22 cellular contexts compared by ENCODE assay signal in genomic region chr14:21543426-21544350, GRCh38. TPM values are rescaled to one million over a fixed set of nuclear protein-coding genes. Genes with fewer than 3 reads are reported as not detected.
DNase-seq lines count a peak whose midpoint lies in the region; ATAC-seq and TF ChIP-seq lines count a peak whose summit lies in the region.
"Had no signal": no experiment of that assay in that cellular context is flagged by ENCODE, and none has a peak within 500 bp of the region (broad histone marks: within the 10 kb centered on the region; RNA-seq: fewer than 3 reads in every experiment).

No MANE protein-coding gene starts in this region.

- H2BK5ac ChIP-seq in mesendoderm (ENCODE audit: low read length), result no peak overlapping the region

- no peak overlapping the region for H3K23ac ChIP-seq in mesendoderm (ENCODE audit: low read length)

- DNase-seq in DMS 273 (lab: John Stamatoyannopoulos, UW; ENCODE audit: unreplicated experiment), result peak; percentile 77
- DNase-seq in NCI-H1092 treated with DMSO at 0.1 percent for 48 hours (lab: John Stamatoyannopoulos, UW), result peak; percentile 71
- peak; percentile 21 for DNase-seq in WERI-Rb-1
- peak; percentile 83 for DNase-seq in mesendoderm
- DNase-seq in activated CD4-positive, CD25-positive, alpha-beta regulatory T cell (lab: John Stamatoyannopoulos, UW), result no peak
- DNase-seq in left ventricle myocardium superior, result no peak
- no peak for DNase-seq in GM19238 (ENCODE audit: insufficient read length, low spot score)
- no peak for DNase-seq in posterior vena cava (ENCODE audit: low spot score)
- DNase-seq: activated CD4-positive, CD25-positive, alpha-beta regulatory T cell treated with anti-CD3 and anti-CD28 coated beads, Interleukin-2, amount 50 U/mL, for 72 hours; activated naive CD4-positive, alpha-beta T cell treated with Interleukin-2 at 50 U/mL for 16 hours; brain microvascular endothelial cell; GM23248; hippocampal formation; RPMI8226; sigmoid colon; stimulated activated CD4-positive, alpha-beta T cell treated with anti-CD3 and anti-CD28 coated beads, Interleukin-4, amount 100 ng/mL, for 1 hour; T-helper 1 cell had no signal

- no peaks in the 10 kb centered on the region for H3K79me2 ChIP-seq in mesendoderm (ENCODE audit: control insufficient read depth, insufficient read depth, low read length)

- no CpG with 5 or more reads among the region's 12 CpGs for WGBS in mesendoderm (ENCODE audit: extremely low coverage, insufficient coverage, low lambda C conversion rate)

- H3K4me3 ChIP-seq in WERI-Rb-1 (ENCODE audit: low read depth, low read length) (no peak overlapping the region), mesendoderm (ENCODE audit: low read length) (no peak overlapping the region)
- H3K4me3 ChIP-seq: GM23248, sigmoid colon had no signal

- peaks cover 6% of the 10 kb centered on the region for H3K4me1 ChIP-seq in mesendoderm (ENCODE audit: control insufficient read depth, low read depth, low read length)
- H3K4me1 ChIP-seq: sigmoid colon had no signal

- H2BK15ac ChIP-seq in mesendoderm (replicated peaks; ENCODE audit: low read depth), result no peak overlapping the region

- no peaks in the 10 kb centered on the region for H3K79me1 ChIP-seq in mesendoderm (ENCODE audit: low read length)

- H4K5ac ChIP-seq in mesendoderm (ENCODE audit: low read length), result no peak overlapping the region

- intact Hi-C loops in left ventricle myocardium superior (cut with micrococcal nuclease) (no loop called here), posterior vena cava (cut with DNase I) (no loop called here)

- 0 out of 2 replicates have a peak overlapping the region, but pooled peaks have one; percentile 20 for H3K27ac ChIP-seq in WERI-Rb-1
- no peak overlapping the region for H3K27ac ChIP-seq in mesendoderm (ENCODE audit: low read depth, low read length)
- H3K27ac ChIP-seq: brain microvascular endothelial cell, GM23248, neutrophil, sigmoid colon had no signal

- no peak for TF ChIP-seq CTCF in WERI-Rb-1 (IDR thresholded peaks at IDR 0.05; ENCODE audit: low read depth, low read length)

- peak overlapping the region; percentile 95 for H3K4ac ChIP-seq in mesendoderm (ENCODE audit: low read depth, low read length)

- H3K27me3 ChIP-seq in WERI-Rb-1 (ENCODE audit: insufficient read depth, low read depth, severe bottlenecking), result no peaks in the 10 kb centered on the region
- no peaks in the 10 kb centered on the region for H3K27me3 ChIP-seq in mesendoderm (ENCODE audit: insufficient read depth, low read length, poor library complexity)
- H3K27me3 ChIP-seq: brain microvascular endothelial cell had no signal

- no peaks in the 10 kb centered on the region for H3K9me3 ChIP-seq in WERI-Rb-1 (ENCODE audit: severe bottlenecking)
- H3K9me3 ChIP-seq: neutrophil, sigmoid colon had no signal

- no peak overlapping the region for H3K18ac ChIP-seq in mesendoderm (ENCODE audit: low read length)

- H4K8ac ChIP-seq in mesendoderm (ENCODE audit: low read depth, low read length), result no peak overlapping the region

- ATAC-seq in left ventricle myocardium superior, result no peak

- H2BK120ac ChIP-seq in mesendoderm (ENCODE audit: low read depth, low read length), result peak overlapping the region; percentile 51

- H3K36me3 ChIP-seq in WERI-Rb-1, result no peaks in the 10 kb centered on the region
- H3K36me3 ChIP-seq in mesendoderm (ENCODE audit: control insufficient read depth, insufficient read depth, low read length), result no peaks in the 10 kb centered on the region
- H3K36me3 ChIP-seq: brain microvascular endothelial cell, neutrophil, sigmoid colon had no signal

- no peak overlapping the region for H3K9ac ChIP-seq in mesendoderm (ENCODE audit: low read length)
- H3K9ac ChIP-seq: GM23248 had no signal

- no peak overlapping the region for H3K4me2 ChIP-seq in mesendoderm (ENCODE audit: low read length)

- peak overlapping the region; percentile 34 for H3K56ac ChIP-seq in mesendoderm (ENCODE audit: low read length)

- H2AK5ac ChIP-seq in mesendoderm (ENCODE audit: low read length), result no peak overlapping the region

RNA-seq across cellular contexts. Expression of gene SALL2, which starts 17.5 kb away (rescaled TPM):
- 101 TPM for polyA plus RNA-seq in mesendoderm (2013, experiment 1 of 2)
- polyA plus RNA-seq in mesendoderm (2013, experiment 2 of 2), result 101 TPM
- 4.2 TPM for total RNA-seq in left ventricle myocardium superior
- total RNA-seq in posterior vena cava, result 1 to 10 TPM; 6.2 to 7.1 TPM

RNA-seq across cellular contexts. Expression of gene METTL3, which starts 32.5 kb away (rescaled TPM):
- 52.9 TPM for polyA plus RNA-seq in mesendoderm (2013, experiment 1 of 2)
- polyA plus RNA-seq in mesendoderm (2013, experiment 2 of 2), result 52.6 TPM
- 27.3 TPM for total RNA-seq in left ventricle myocardium superior
- total RNA-seq in posterior vena cava, result 10 to 100 TPM; 26.4 to 29.0 TPM

RNA-seq across cellular contexts. Expression of gene OR10G3, which starts 36.2 kb away (rescaled TPM):
- polyA plus RNA-seq in mesendoderm (2013, experiment 1 of 2), result not detected
- not detected for polyA plus RNA-seq in mesendoderm (2013, experiment 2 of 2)
- not detected for total RNA-seq in left ventricle myocardium superior
- total RNA-seq in posterior vena cava, result not detected
- total RNA-seq: dermis microvascular lymphatic vessel endothelial cell, GM23248, HT1080, lung microvascular endothelial cell, sigmoid colon had no signal
- polyA plus RNA-seq: AG04450, GM23248, sigmoid colon had no signal

Comparison
In these comparisons a context has a peak if more than half of its experiments do, and no peak if none do; other contexts are left out.
1. DNase-seq: peak in DMS 273 (single experiment), NCI-H1092 treated with DMSO at 0.1 percent for 48 hours (single experiment), WERI-Rb-1 (single experiment) and mesendoderm (single experiment); none in activated CD4-positive, CD25-positive, alpha-beta regulatory T cell (0 of 4), left ventricle myocardium superior (single experiment), GM19238 (single experiment) and posterior vena cava (single experiment).